In the genomic region with DNA sequence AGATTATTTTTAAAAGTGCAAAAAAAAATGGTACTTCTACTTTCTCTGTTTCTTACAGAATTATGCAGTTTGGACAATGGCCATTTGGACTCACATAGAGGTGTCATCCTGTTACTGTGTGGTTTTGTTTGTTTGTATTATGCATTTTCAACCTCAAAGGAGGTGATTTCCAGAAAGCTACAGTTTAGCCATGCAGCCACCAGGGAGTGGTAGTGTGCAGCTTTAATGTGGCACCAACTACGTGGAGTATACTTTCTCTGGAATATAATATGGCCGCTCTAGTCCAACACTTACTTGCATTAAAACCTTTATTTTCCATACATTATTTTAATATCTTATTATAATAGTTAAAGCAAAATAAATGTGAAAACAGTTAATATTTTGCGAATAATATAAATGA, we compare ENCODE assay signal across 9 cellular contexts.
DNase-seq lines count a peak whose midpoint lies in the region; ATAC-seq and TF ChIP-seq lines count a peak whose summit lies in the region.
"Had no signal": no experiment of that assay in that cellular context is flagged by ENCODE, and none has a peak within 500 bp of the region (broad histone marks: within the 10 kb centered on the region; RNA-seq: fewer than 3 reads in every experiment).

No MANE protein-coding gene starts in this region.

- ATAC-seq in GM19467 (IDR thresholded peaks at IDR 0.05; ENCODE audit: unreplicated experiment) = peak; percentile 70
- no peak for ATAC-seq in foreskin keratinocyte
- ATAC-seq in left cardiac atrium = no peak
- ATAC-seq: stimulated activated memory B cell treated with anti-CD40 and anti-IgM and Interleukin-4, amounts not matched to agents 10 μg/mL and 1 μg/mL and 100 μg/mL, for 72 hours had no signal

- DNase-seq in COLO668 (lab: John Stamatoyannopoulos, UW; ENCODE audit: unreplicated experiment) (peak; percentile 9), MG63 (peak; percentile 13), foreskin keratinocyte (no peak), SIG-M5 (lab: John Stamatoyannopoulos, UW) (no peak), NK-92 (lab: John Stamatoyannopoulos, UW; ENCODE audit: unreplicated experiment) (no peak), left cardiac atrium (no peak)
- DNase-seq in activated effector memory CD4-positive, alpha-beta T cell treated with Interleukin-2 at 50 U/mL for 16 hours = no peak

- no peaks in the 10 kb centered on the region for H3K36me3 ChIP-seq in MG63

- no peak overlapping the region for H3K27ac ChIP-seq in foreskin keratinocyte

- H3K9me3 ChIP-seq in MG63 = no peaks in the 10 kb centered on the region; the same call in 1 of the 2 replicates

- no peaks in the 10 kb centered on the region for H3K27me3 ChIP-seq in MG63
- no peaks in the 10 kb centered on the region for H3K27me3 ChIP-seq in foreskin keratinocyte

- H3K4me3 ChIP-seq in MG63 = no peak overlapping the region

- H3K4me1 ChIP-seq in foreskin keratinocyte = no peaks in the 10 kb centered on the region

- TF ChIP-seq CTCF in foreskin keratinocyte (conservative IDR thresholded peaks at IDR 0.05) = peak; percentile 20

- intact Hi-C loops in left cardiac atrium (cut with DNase I) = loop anchor here in 1 of 2 donors (10.0 kb wide), 1 partner anchor 554 kb away; no protein-coding TSS in a partner anchor

Comparison
In these comparisons a context has a peak if more than half of its experiments do, and no peak if none do; other contexts are left out.
1. DNase-seq: peak in COLO668 (single experiment) and MG63 (single experiment); none in foreskin keratinocyte (0 of 2), SIG-M5 (single experiment), NK-92 (single experiment), left cardiac atrium (single experiment) and activated effector memory CD4-positive, alpha-beta T cell treated with Interleukin-2 at 50 U/mL for 16 hours (single experiment).